27 cellular contexts compared by ENCODE assay signal in genomic region chr18:53946561-53946960, GRCh38.
DNase-seq lines count a peak whose midpoint lies in the region; ATAC-seq and TF ChIP-seq lines count a peak whose summit lies in the region.
"Had no signal": no experiment of that assay in that cellular context is flagged by ENCODE, and none has a peak within 500 bp of the region (broad histone marks: within the 10 kb centered on the region; RNA-seq: fewer than 3 reads in every experiment).

No MANE protein-coding gene starts in this region.

- H3K9me3 ChIP-seq in mammary epithelial cell (replicated peaks; ENCODE audit: insufficient read depth, low read length) (peaks cover 4% of the 10 kb centered on the region), breast epithelium (peaks cover 10 to 30% of the 10 kb centered on the region in 2 donors), hepatocyte (ENCODE audit: low read depth) (no peaks in the 10 kb centered on the region), SJCRH30 (replicated peaks) (no peaks in the 10 kb centered on the region)
- H3K9me3 ChIP-seq: ovary, SK-N-SH had no signal

- no peaks in the 10 kb centered on the region for H3K9me3 Mint-ChIP-seq in activated T-helper 17 cell treated with anti-CD3 and anti-CD28 coated beads, Interleukin-2, amount 50 U/mL, for 72 hours

- H3K36me3 ChIP-seq in mammary epithelial cell (ENCODE audit: insufficient read depth, low read length) (no peaks in the 10 kb centered on the region), breast epithelium (no peaks in the 10 kb centered on the region), hepatocyte (replicated peaks; ENCODE audit: insufficient read depth, low read depth) (no peaks in the 10 kb centered on the region), SJCRH30 (no peaks in the 10 kb centered on the region)
- H3K36me3 ChIP-seq: ovary, Peyer's patch had no signal

- no peaks in the 10 kb centered on the region for H3K4me1 Mint-ChIP-seq in activated T-helper 17 cell treated with anti-CD3 and anti-CD28 coated beads, Interleukin-2, amount 50 U/mL, for 72 hours
- H3K4me1 Mint-ChIP-seq: CD14-positive monocyte; stimulated activated naive CD8-positive, alpha-beta T cell treated with anti-CD3 and anti-CD28 coated beads, Interleukin-15, amount 100 ng/mL, for 72 hours had no signal

- BruUV-seq in mammary epithelial cell (replicated peaks; lab: Mats Ljungman, UMichigan), result no TSS peak

- dilution Hi-C loops in mammary epithelial cell (cut with HindIII; ENCODE audit: low sequenced_read_pairs), result no loop called here

- H2AFZ ChIP-seq in mammary epithelial cell (ENCODE audit: low read depth, low read length) (peak overlapping the region; percentile 27), hepatocyte (no peak overlapping the region)

- H3K79me2 ChIP-seq in mammary epithelial cell (ENCODE audit: insufficient read depth, low read length), result no peaks in the 10 kb centered on the region
- no peaks in the 10 kb centered on the region for H3K79me2 ChIP-seq in hepatocyte

- H3K27ac ChIP-seq in mammary epithelial cell (ENCODE audit: insufficient read depth, low read depth, low read length), result no peak overlapping the region
- H3K27ac ChIP-seq in breast epithelium, result no peak overlapping the region
- H3K27ac ChIP-seq in hepatocyte, result peak overlapping the region; percentile 35
- no peak overlapping the region for H3K27ac ChIP-seq in SJCRH30
- no peak overlapping the region for H3K27ac ChIP-seq in substantia nigra (ENCODE audit: low read depth, low read length, poor library complexity, severe bottlenecking)
- H3K27ac ChIP-seq: ovary, Peyer's patch had no signal

- no peak overlapping the region for H3K4me2 ChIP-seq in mammary epithelial cell (ENCODE audit: insufficient read depth, low read depth, low read length)
- peak overlapping the region; percentile 55 for H3K4me2 ChIP-seq in hepatocyte
- H3K4me2 ChIP-seq: SK-N-SH had no signal

- no peaks in the 10 kb centered on the region for H4K20me1 ChIP-seq in mammary epithelial cell (ENCODE audit: insufficient read depth, low read length)
- no peaks in the 10 kb centered on the region for H4K20me1 ChIP-seq in hepatocyte (ENCODE audit: insufficient read depth, poor library complexity, severe bottlenecking)

- intact Hi-C loops in mammary epithelial cell (cut with micrococcal nuclease) (no loop called here), breast epithelium (cut with DNase I; ENCODE audit: low total_unique reads) (no loop called here)

- H3K9ac ChIP-seq in mammary epithelial cell (ENCODE audit: insufficient read depth, low read length), result no peak overlapping the region
- H3K9ac ChIP-seq: SK-N-SH had no signal

- H3K4me1 ChIP-seq in mammary epithelial cell (ENCODE audit: insufficient read depth, low read length), result peaks cover 27% of the 10 kb centered on the region
- no peaks in the 10 kb centered on the region for H3K4me1 ChIP-seq in breast epithelium
- H3K4me1 ChIP-seq in hepatocyte (ENCODE audit: insufficient read depth), result peaks cover 4% of the 10 kb centered on the region
- no peaks in the 10 kb centered on the region for H3K4me1 ChIP-seq in SJCRH30
- H3K4me1 ChIP-seq: Peyer's patch had no signal

- H3K27me3 Mint-ChIP-seq in activated T-helper 17 cell treated with anti-CD3 and anti-CD28 coated beads, Interleukin-2, amount 50 U/mL, for 72 hours, result peaks cover 3% of the 10 kb centered on the region
- H3K27me3 Mint-ChIP-seq: stimulated activated naive CD8-positive, alpha-beta T cell treated with anti-CD3 and anti-CD28 coated beads, Interleukin-15, amount 100 ng/mL, for 72 hours had no signal

- in situ Hi-C loops in mammary epithelial cell (cut with MboI; ENCODE audit: low sequenced_read_pairs in 2 of 2), result loop anchor here in 1 of 2 donors (25.0 kb wide), 1 partner anchor 166 kb away; no protein-coding TSS in a partner anchor

- no peaks in the 10 kb centered on the region for H3K36me3 Mint-ChIP-seq in activated T-helper 17 cell treated with anti-CD3 and anti-CD28 coated beads, Interleukin-2, amount 50 U/mL, for 72 hours (ENCODE audit: low read depth)
- H3K36me3 Mint-ChIP-seq: CD14-positive monocyte had no signal

- no peak overlapping the region for H3K4me3 Mint-ChIP-seq in activated T-helper 17 cell treated with anti-CD3 and anti-CD28 coated beads, Interleukin-2, amount 50 U/mL, for 72 hours
- H3K4me3 Mint-ChIP-seq: activated T-cell treated with anti-CD3 and anti-CD28 coated beads, Interleukin-2, amount 50 U/mL, for 72 hours; CD14-positive monocyte; naive thymus-derived CD4-positive, alpha-beta T cell; stimulated activated naive CD8-positive, alpha-beta T cell treated with anti-CD3 and anti-CD28 coated beads, Interleukin-15, amount 100 ng/mL, for 72 hours had no signal

- WGBS in mammary epithelial cell (ENCODE audit: low coverage, missing lambda C conversion rate), result 7% methylated on average over 1 of the region's 1 CpG
- 19% methylated on average over 1 of the region's 1 CpG for WGBS in hepatocyte (ENCODE audit: low lambda C conversion rate, missing lambda C conversion rate)

- TF ChIP-seq POLR2A in breast epithelium (IDR thresholded peaks at IDR 0.05), result no peak

- H3K4me3 ChIP-seq in mammary epithelial cell (replicated peaks in 1 of 3; ENCODE audit: insufficient read depth in 1 of 3, low read depth in 2 of 3, low read length in 3 of 3) (no peak overlapping the region), breast epithelium (no peak overlapping the region), hepatocyte (no peak overlapping the region), SJCRH30 (no peak overlapping the region)
- H3K4me3 ChIP-seq: GM12878, ovary, Peyer's patch had no signal

- no peak overlapping the region for H3K27ac Mint-ChIP-seq in activated T-helper 17 cell treated with anti-CD3 and anti-CD28 coated beads, Interleukin-2, amount 50 U/mL, for 72 hours
- H3K27ac Mint-ChIP-seq: activated T-cell treated with anti-CD3 and anti-CD28 coated beads, Interleukin-2, amount 50 U/mL, for 72 hours; CD14-positive monocyte; stimulated activated naive CD8-positive, alpha-beta T cell treated with anti-CD3 and anti-CD28 coated beads, Interleukin-15, amount 100 ng/mL, for 72 hours had no signal

- DNase-seq in mammary epithelial cell (peak; percentile 33), breast epithelium (ENCODE audit: low spot score in 2 of 2) (no peak), hepatocyte (ENCODE audit: low spot score) (no peak), RKO (ENCODE audit: low spot score) (no peak), SJCRH30 (no peak), substantia nigra (lab: John Stamatoyannopoulos, UW) (no peak), retina (no peak)
- DNase-seq: activated CD4-positive, alpha-beta T cell treated with anti-CD3 and anti-CD28 coated beads for 4 hours; activated naive CD4-positive, alpha-beta T cell treated with anti-CD3 and anti-CD28 coated beads, Interleukin-2, amount 50 U/mL, for 16 hours; activated T-cell treated with anti-CD3 and anti-CD28 coated beads, Interleukin-2, amount 50 U/mL, for 72 hours; aorta; cerebellar nuclear complex; DMS 273 treated with DMSO at 0.1 percent for 48 hours; GF-D8; MM.1S; naive thymus-derived CD4-positive, alpha-beta T cell; NCI-H2227 treated with DMSO at 0.1 percent for 48 hours; ovary; Peyer's patch; right cardiac atrium; SK-N-SH; stimulated activated naive CD8-positive, alpha-beta T cell treated with anti-CD3 and anti-CD28 coated beads, Interleukin-15, amount 100 ng/mL, for 72 hours; T-helper 2 cell had no signal

- no peak for TF ChIP-seq CTCF in mammary epithelial cell (conservative IDR thresholded peaks at IDR 0.05 in 1 of 2, IDR thresholded peaks at IDR 0.05 in 1 of 2; ENCODE audit: extremely low read depth in 1 of 2, insufficient read depth in 1 of 2, low read depth in 1 of 2, low read length in 2 of 2)
- no peak for TF ChIP-seq CTCF in breast epithelium (IDR thresholded peaks at IDR 0.05)
- TF ChIP-seq CTCF in hepatocyte (IDR thresholded peaks at IDR 0.05; ENCODE audit: poor library complexity), result no peak

- CTCF ChIA-PET in mammary epithelial cell (lab: Charles Lee; ENCODE audit: low non-redundant PET), result interaction anchor here (0.7 kb wide), 1 partner anchor 181 kb away, joined by 3 read pairs; no protein-coding TSS in a partner anchor

- peak; percentile 40 for ATAC-seq in activated T-helper 17 cell treated with anti-CD3 and anti-CD28 coated beads, Interleukin-2, amount 50 U/mL, for 72 hours (replicated peaks)
- ATAC-seq: activated T-cell treated with anti-CD3 and anti-CD28 coated beads, Interleukin-2, amount 50 U/mL, for 72 hours; esophagus mucosa; GM12878; naive thymus-derived CD4-positive, alpha-beta T cell; right cardiac atrium; stimulated activated naive CD8-positive, alpha-beta T cell treated with anti-CD3 and anti-CD28 coated beads, Interleukin-15, amount 100 ng/mL, for 72 hours had no signal

- H3K9me2 ChIP-seq in hepatocyte (replicated peaks; ENCODE audit: insufficient read depth), result no peaks in the 10 kb centered on the region
- H3K9me2 ChIP-seq: SK-N-SH had no signal

- H3K27me3 ChIP-seq in mammary epithelial cell (ENCODE audit: insufficient read depth, low read length) (no peaks in the 10 kb centered on the region), breast epithelium (no peaks in the 10 kb centered on the region), hepatocyte (no peaks in the 10 kb centered on the region), SJCRH30 (no peaks in the 10 kb centered on the region)
- H3K27me3 ChIP-seq: ovary, Peyer's patch had no signal
